Comparison of ENCODE assay signal across 12 cellular contexts in genomic region chr16:66705790-66706505, GRCh38. TPM values are rescaled to one million over a fixed set of nuclear protein-coding genes. Genes with fewer than 3 reads are reported as not detected.
DNase-seq lines count a peak whose midpoint lies in the region; ATAC-seq and TF ChIP-seq lines count a peak whose summit lies in the region.
"Had no signal": no experiment of that assay in that cellular context is flagged by ENCODE, and none has a peak within 500 bp of the region (broad histone marks: within the 10 kb centered on the region; RNA-seq: fewer than 3 reads in every experiment).

No MANE protein-coding gene starts in this region.

- ATAC-seq in body of pancreas (peak; percentile 62), psoas muscle (peak in 1 of 4 donors; percentile 49), HG02970 (IDR thresholded peaks at IDR 0.05; ENCODE audit: low FRiP score, unreplicated experiment) (no peak), HG02840 (IDR thresholded peaks at IDR 0.05; ENCODE audit: low FRiP score, unreplicated experiment) (no peak)
- ATAC-seq in activated T-cell treated with anti-CD3 and anti-CD28 coated beads, Interleukin-2, amount 50 U/mL, for 4 hours, result no peak

- H3K27ac ChIP-seq in body of pancreas, result peak overlapping the region in 2 of 4 donors; percentile 21 to 24
- peak overlapping the region; percentile 77 for H3K27ac ChIP-seq in left ventricle myocardium inferior (replicated peaks)
- H3K27ac ChIP-seq in psoas muscle, result no peak overlapping the region

- no peaks in the 10 kb centered on the region for H3K9me3 Mint-ChIP-seq in activated T-cell treated with anti-CD3 and anti-CD28 coated beads, Interleukin-2, amount 50 U/mL, for 4 hours
- H3K9me3 Mint-ChIP-seq: activated naive CD4-positive, alpha-beta T cell treated with anti-CD3 and anti-CD28 coated beads, Interleukin-2, amount 50 U/mL, for 24 hours had no signal

- TF ChIP-seq POLR2A in body of pancreas (IDR thresholded peaks at IDR 0.05), result no peak

- H3K27me3 Mint-ChIP-seq in activated T-cell treated with anti-CD3 and anti-CD28 coated beads, Interleukin-2, amount 50 U/mL, for 4 hours (ENCODE audit: low read depth), result peaks cover 6% of the 10 kb centered on the region

- H3K36me3 ChIP-seq in BE2C (no peaks in the 10 kb centered on the region), body of pancreas (replicated peaks in 1 of 2; ENCODE audit: insufficient read depth in 1 of 2, low read depth in 2 of 2) (no peaks in the 10 kb centered on the region), left ventricle myocardium inferior (no peaks in the 10 kb centered on the region), psoas muscle (ENCODE audit: insufficient read depth in 1 of 2, low read depth in 1 of 2) (no peaks in the 10 kb centered on the region)

- no peaks in the 10 kb centered on the region for H3K27me3 ChIP-seq in BE2C
- no peaks in the 10 kb centered on the region for H3K27me3 ChIP-seq in body of pancreas
- H3K27me3 ChIP-seq in left ventricle myocardium inferior (ENCODE audit: low read depth), result no peaks in the 10 kb centered on the region
- H3K27me3 ChIP-seq in psoas muscle (ENCODE audit: insufficient read depth in 3 of 3, low read length in 2 of 3), result no peaks in the 10 kb centered on the region

- no peak overlapping the region for H3K4me3 Mint-ChIP-seq in activated T-cell treated with anti-CD3 and anti-CD28 coated beads, Interleukin-2, amount 50 U/mL, for 4 hours
- H3K4me3 Mint-ChIP-seq: activated naive CD4-positive, alpha-beta T cell treated with anti-CD3 and anti-CD28 coated beads, Interleukin-2, amount 50 U/mL, for 24 hours had no signal

- H3K4me3 ChIP-seq in BE2C (ENCODE audit: low read depth, low read length) (no peak overlapping the region), body of pancreas (no peak overlapping the region), left ventricle myocardium inferior (peak overlapping the region; percentile 31), psoas muscle (no peak overlapping the region)

- DNase-seq in BE2C (peak; percentile 20), body of pancreas (peak in 3 of 4 donors; percentile 38 to 42 (median 41)), left ventricle myocardium inferior (peak; percentile 72), psoas muscle (peak; percentile 53 to 70)
- no peak for DNase-seq in activated T-cell treated with anti-CD3 and anti-CD28 coated beads, Interleukin-2, amount 50 U/mL, for 4 hours
- DNase-seq in activated CD4-positive, alpha-beta T cell treated with anti-CD3 and anti-CD28 coated beads for 1 hour, result no peak
- DNase-seq: activated CD4-positive, CD25-positive, alpha-beta regulatory T cell treated with anti-CD3 and anti-CD28 coated beads, Interleukin-2, amount 50 U/mL, for 72 hours; AML-193; NCI-H2107 had no signal

- H3K4me1 Mint-ChIP-seq in activated T-cell treated with anti-CD3 and anti-CD28 coated beads, Interleukin-2, amount 50 U/mL, for 4 hours (ENCODE audit: low read depth), result no peaks in the 10 kb centered on the region
- H3K4me1 Mint-ChIP-seq: activated naive CD4-positive, alpha-beta T cell treated with anti-CD3 and anti-CD28 coated beads, Interleukin-2, amount 50 U/mL, for 24 hours had no signal

- intact Hi-C loops in body of pancreas (cut with DNase I) (no loop called here), left ventricle myocardium inferior (cut with micrococcal nuclease) (no loop called here), psoas muscle (cut with DNase I) (no loop called here)

- 0 out of 2 replicates have a peak, but pooled peaks cover 3% of the 10 kb centered on the region for H3K9me3 ChIP-seq in BE2C
- no peaks in the 10 kb centered on the region for H3K9me3 ChIP-seq in body of pancreas
- no peaks in the 10 kb centered on the region for H3K9me3 ChIP-seq in left ventricle myocardium inferior (replicated peaks)
- H3K9me3 ChIP-seq in psoas muscle, result no peaks in the 10 kb centered on the region

- WGBS in body of pancreas, 2 donors, result 69 to 82% methylated on average over 11 of the region's 11 CpGs
- 63 to 69% (median 69%) methylated on average over 11 of the region's 11 CpGs for whole genome bisulfite sequencing in psoas muscle, 3 donors

- H3K4me1 ChIP-seq in BE2C, result peaks cover 6% of the 10 kb centered on the region
- H3K4me1 ChIP-seq in body of pancreas, result no peaks in the 10 kb centered on the region
- H3K4me1 ChIP-seq in left ventricle myocardium inferior, result peaks cover 28% of the 10 kb centered on the region
- no peaks in the 10 kb centered on the region for H3K4me1 ChIP-seq in psoas muscle

- TF ChIP-seq CTCF in BE2C (IDR thresholded peaks at IDR 0.05; ENCODE audit: low read depth, low read length) (no peak), body of pancreas (IDR thresholded peaks at IDR 0.05) (no peak), left ventricle myocardium inferior (IDR thresholded peaks at IDR 0.05; ENCODE audit: borderline replicate concordance) (no peak), psoas muscle (IDR thresholded peaks at IDR 0.05) (no peak)

- no peaks in the 10 kb centered on the region for H3K36me3 Mint-ChIP-seq in activated T-cell treated with anti-CD3 and anti-CD28 coated beads, Interleukin-2, amount 50 U/mL, for 4 hours (ENCODE audit: insufficient read depth)
- H3K36me3 Mint-ChIP-seq: activated naive CD4-positive, alpha-beta T cell treated with anti-CD3 and anti-CD28 coated beads, Interleukin-2, amount 50 U/mL, for 24 hours had no signal

RNA-seq across cellular contexts. Expression of gene CMTM4, which starts 9.4 kb away (rescaled TPM):
- 10.0 TPM for polyA plus RNA-seq in BE2C (2012; ENCODE audit: insufficient read depth, insufficient read length, low read depth)
- total RNA-seq in body of pancreas (10 to 100 TPM; 35.9 to 36.6 TPM), left ventricle myocardium inferior (11.3 TPM), psoas muscle (10 to 100 TPM in 1 of 4 donors, 1 to 10 TPM in 3; 7.7 to 10.3 (median 9.1) TPM)
- polyA plus RNA-seq in psoas muscle, result 1 to 10 TPM; 2.3 to 4.1 (median 2.4) TPM
- 1 to 10 TPM; 2.6 to 3.0 (median 2.8) TPM for total RNA-seq in activated T-cell treated with anti-CD3 and anti-CD28 coated beads, Interleukin-2, amount 50 U/mL, for 4 hours

RNA-seq across cellular contexts. Expression of gene DYNC1LI2, which starts 45.5 kb away (rescaled TPM):
- 120 TPM for polyA plus RNA-seq in BE2C (2012; ENCODE audit: insufficient read depth, insufficient read length, low read depth)
- total RNA-seq in body of pancreas, result 100 to 1,000 TPM in 1 of 2 donors, 10 to 100 TPM in 1; 87.3 to 109 TPM
- total RNA-seq in left ventricle myocardium inferior, result 82.9 TPM
- total RNA-seq in psoas muscle, result 10 to 100 TPM; 60.4 to 68.7 (median 64.8) TPM
- 10 to 100 TPM; 30.8 to 76.0 (median 38.3) TPM for polyA plus RNA-seq in psoas muscle
- total RNA-seq in activated T-cell treated with anti-CD3 and anti-CD28 coated beads, Interleukin-2, amount 50 U/mL, for 4 hours, result 10 to 100 TPM; 45.9 to 55.5 (median 53.6) TPM

Comparison
In these comparisons a context has a peak if more than half of its experiments do, and no peak if none do; other contexts are left out.
1. DNase-seq: peak in BE2C (single experiment), body of pancreas (3 of 4), left ventricle myocardium inferior (single experiment) and psoas muscle (2 of 2); none in activated T-cell treated with anti-CD3 and anti-CD28 coated beads, Interleukin-2, amount 50 U/mL, for 4 hours (single experiment) and activated CD4-positive, alpha-beta T cell treated with anti-CD3 and anti-CD28 coated beads for 1 hour (single experiment).